ENCODE assay signal across 14 cellular contexts in the genomic region with DNA sequence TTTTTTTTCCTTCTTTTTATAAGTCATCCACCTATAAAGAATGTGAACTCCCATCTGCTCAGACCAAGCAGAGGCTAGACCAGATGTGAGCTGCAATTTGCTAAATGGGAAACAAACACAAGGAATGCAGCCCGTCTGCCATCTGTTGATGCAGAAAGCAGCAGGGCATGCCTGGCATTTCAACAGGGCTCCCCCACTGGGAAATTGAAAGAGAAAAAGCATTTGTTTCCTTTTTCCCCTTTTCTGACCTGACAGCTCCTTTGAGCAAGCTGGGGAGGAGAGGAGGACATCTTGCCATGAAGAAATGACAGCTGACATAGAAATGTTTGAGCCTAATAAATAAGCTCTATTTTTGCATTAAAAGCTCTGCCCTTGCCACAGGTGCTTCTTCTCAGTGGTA.
DNase-seq lines count a peak whose midpoint lies in the region; ATAC-seq, FAIRE-seq and TF ChIP-seq lines count a peak whose summit lies in the region.
"Had no signal": no experiment of that assay in that cellular context is flagged by ENCODE, and none has a peak within 500 bp of the region (broad histone marks: within the 10 kb centered on the region; RNA-seq: fewer than 3 reads in every experiment).

No MANE protein-coding gene starts in this region.

- H3K4me3 ChIP-seq in GM23338 = no peak overlapping the region
- no peak overlapping the region for H3K4me3 ChIP-seq in kidney (ENCODE audit: low read length in 2 of 2)
- H3K4me3 ChIP-seq: SJCRH30 had no signal

- peaks cover 11% of the 10 kb centered on the region; the same call in 2 of the 3 replicates for H3K36me3 Mint-ChIP-seq in GM23338 (ENCODE audit: low read depth)
- no peaks in the 10 kb centered on the region for H3K36me3 Mint-ChIP-seq in osteocyte (ENCODE audit: unreplicated experiment)
- H3K36me3 Mint-ChIP-seq in CD4-positive, alpha-beta T cell (ENCODE audit: low read depth) = no peaks in the 10 kb centered on the region
- H3K36me3 Mint-ChIP-seq: activated naive CD8-positive, alpha-beta T cell treated with anti-CD3 and anti-CD28 coated beads for 36 hours; naive B cell had no signal

- no peaks in the 10 kb centered on the region for H3K79me2 ChIP-seq in GM23338 (replicated peaks; ENCODE audit: insufficient read depth)

- 0 out of 2 replicates have a peak, but pooled peaks cover 10% of the 10 kb centered on the region for H3K9me2 ChIP-seq in GM23338 (ENCODE audit: insufficient read depth)

- peak overlapping the region; percentile 81 for H3K27ac ChIP-seq in GM23338 (ENCODE audit: low read depth)
- no peak overlapping the region for H3K27ac ChIP-seq in CD4-positive, alpha-beta T cell (ENCODE audit: low read depth, low read length)
- H3K27ac ChIP-seq in kidney (ENCODE audit: low read depth in 2 of 2, low read length in 2 of 2) = no peak overlapping the region
- H3K27ac ChIP-seq: SJCRH30, VCaP had no signal

- no peaks in the 10 kb centered on the region for H3K36me3 ChIP-seq in GM23338 (ENCODE audit: insufficient read depth)
- H3K36me3 ChIP-seq in kidney (ENCODE audit: control insufficient read depth in 1 of 2, insufficient read depth in 2 of 2, low read length in 2 of 2) = no peaks in the 10 kb centered on the region
- H3K36me3 ChIP-seq: SJCRH30 had no signal

- 0 out of 4 replicates have a peak, but pooled peaks of 1 of the 2 experiments have one; percentile 8 for TF ChIP-seq CTCF in GM23338 (conservative IDR thresholded peaks at IDR 0.05; ENCODE audit: low read depth in 2 of 2)
- TF ChIP-seq CTCF in osteocyte (IDR thresholded peaks at IDR 0.05) = peak; percentile 21
- TF ChIP-seq CTCF in CD4-positive, alpha-beta T cell (IDR thresholded peaks at IDR 0.05) = no peak
- no peak for TF ChIP-seq CTCF in kidney (IDR thresholded peaks at IDR 0.05; ENCODE audit: borderline replicate concordance, extremely low read depth, insufficient read depth)

- H3K27me3 Mint-ChIP-seq in GM23338 (ENCODE audit: insufficient read depth, low read depth, poor library complexity) (peaks cover 8% of the 10 kb centered on the region), osteocyte (ENCODE audit: unreplicated experiment) (no peaks in the 10 kb centered on the region)
- H3K27me3 Mint-ChIP-seq in CD4-positive, alpha-beta T cell = no peaks in the 10 kb centered on the region
- H3K27me3 Mint-ChIP-seq: activated naive CD8-positive, alpha-beta T cell treated with anti-CD3 and anti-CD28 coated beads for 36 hours; naive B cell had no signal

- H2AFZ ChIP-seq in GM23338 = no peak overlapping the region

- H3K4me1 Mint-ChIP-seq in GM23338 (peaks cover 19% of the 10 kb centered on the region), osteocyte (ENCODE audit: unreplicated experiment) (peaks cover 19% of the 10 kb centered on the region)
- H3K4me1 Mint-ChIP-seq in CD4-positive, alpha-beta T cell (ENCODE audit: low read depth) = no peaks in the 10 kb centered on the region
- H3K4me1 Mint-ChIP-seq: activated naive CD8-positive, alpha-beta T cell treated with anti-CD3 and anti-CD28 coated beads for 36 hours; naive B cell had no signal

- H3K27ac Mint-ChIP-seq in GM23338 = peak overlapping the region; percentile 86
- H3K27ac Mint-ChIP-seq in osteocyte (ENCODE audit: unreplicated experiment) = peak overlapping the region; percentile 33
- no peak overlapping the region for H3K27ac Mint-ChIP-seq in CD4-positive, alpha-beta T cell
- H3K27ac Mint-ChIP-seq: activated naive CD8-positive, alpha-beta T cell treated with anti-CD3 and anti-CD28 coated beads for 36 hours; naive B cell had no signal

- peaks cover 11% of the 10 kb centered on the region for H3K4me1 ChIP-seq in GM23338 (ENCODE audit: insufficient read depth)
- no peaks in the 10 kb centered on the region for H3K4me1 ChIP-seq in kidney (ENCODE audit: control insufficient read depth in 1 of 2, insufficient read depth in 1 of 2, low read depth in 1 of 2, low read length in 2 of 2)
- H3K4me1 ChIP-seq: SJCRH30 had no signal

- H3K4me3 Mint-ChIP-seq in GM23338 (no peak overlapping the region), osteocyte (ENCODE audit: unreplicated experiment) (no peak overlapping the region)
- H3K4me3 Mint-ChIP-seq in CD4-positive, alpha-beta T cell = no peak overlapping the region
- H3K4me3 Mint-ChIP-seq: activated naive CD8-positive, alpha-beta T cell treated with anti-CD3 and anti-CD28 coated beads for 36 hours; naive B cell had no signal

- intact Hi-C loops in CD4-positive, alpha-beta T cell (cut with DNase I, micrococcal nuclease) = no loop called here
- intact Hi-C loops in kidney (cut with DNase I) = no loop called here

- DNase-seq in GM23338 (ENCODE audit: low spot score) (peak; percentile 93), NCI-H226 (peak; percentile 7), epidermal melanocyte (ENCODE audit: insufficient read length, low spot score) (peak; percentile 20), osteocyte (ENCODE audit: extremely low spot score, unreplicated experiment) (no peak), kidney (no peak), NCI-H2107 (lab: John Stamatoyannopoulos, UW) (no peak)
- DNase-seq in CD4-positive, alpha-beta T cell = no peak
- DNase-seq: activated CD8-positive, alpha-beta memory T cell treated with anti-CD3 and anti-CD28 coated beads, Interleukin-2, amount 50 U/mL, for 4 hours; activated naive CD8-positive, alpha-beta T cell treated with anti-CD3 and anti-CD28 coated beads for 36 hours; naive B cell; NCI-H510A treated with DMSO at 0.1 percent for 48 hours had no signal

- POLR2A ChIA-PET in CD4-positive, alpha-beta T cell (lab: Charles Lee) = no interaction called here

- no peaks in the 10 kb centered on the region for H4K20me1 ChIP-seq in GM23338 (replicated peaks; ENCODE audit: insufficient read depth)

- no peaks in the 10 kb centered on the region for H3F3A ChIP-seq in GM23338 (replicated peaks; ENCODE audit: low read depth)

- ATAC-seq in GM23338 = peak; percentile 96
- ATAC-seq in CD4-positive, alpha-beta T cell (ENCODE audit: poor library complexity) = no peak

- CTCF ChIA-PET in CD4-positive, alpha-beta T cell (lab: Charles Lee) = no interaction called here

- H3K9me3 Mint-ChIP-seq in GM23338 (peaks cover 6% of the 10 kb centered on the region; the same call in 2 of the 3 replicates), osteocyte (ENCODE audit: unreplicated experiment) (peaks cover 13% of the 10 kb centered on the region)
- peaks cover 12% of the 10 kb centered on the region for H3K9me3 Mint-ChIP-seq in CD4-positive, alpha-beta T cell

- FAIRE-seq in kidney (lab: Jason Lieb, UNC) = no peak
- FAIRE-seq: keratinocyte had no signal

- H3K9me3 ChIP-seq in CD4-positive, alpha-beta T cell (ENCODE audit: control insufficient read depth, low read length) = no peaks in the 10 kb centered on the region
- peaks cover 0 to 4% of the 10 kb centered on the region in 2 donors for H3K9me3 ChIP-seq in kidney (ENCODE audit: control insufficient read depth in 1 of 2, low read length in 2 of 2)
- H3K9me3 ChIP-seq: SJCRH30 had no signal

- H3K4me2 ChIP-seq in GM23338 = peak overlapping the region; percentile 31; the same call in 1 of the 2 replicates

- no peak overlapping the region for H3K9ac ChIP-seq in kidney (ENCODE audit: low read length in 2 of 2)

- H3K27me3 ChIP-seq in GM23338 (ENCODE audit: insufficient read depth) = no peaks in the 10 kb centered on the region
- no peaks in the 10 kb centered on the region for H3K27me3 ChIP-seq in CD4-positive, alpha-beta T cell (ENCODE audit: control insufficient read depth, insufficient read depth, low read length)
- H3K27me3 ChIP-seq: SJCRH30 had no signal

TF ChIP-seq in GM23338, 12 proteins besides CTCF, POLR2A, EP300 and RAD21 (continues in another document):
- no peak for TF ChIP-seq NANOG (IDR thresholded peaks at IDR 0.05; ENCODE audit: borderline replicate concordance)

Comparison
In these comparisons a context has a peak if more than half of its experiments do, and no peak if none do; other contexts are left out.
1. DNase-seq: peak in GM23338 (single experiment), NCI-H226 (single experiment) and epidermal melanocyte (single experiment); none in osteocyte (single experiment), CD4-positive, alpha-beta T cell (0 of 10), kidney (single experiment) and NCI-H2107 (single experiment).